In the genomic region with DNA sequence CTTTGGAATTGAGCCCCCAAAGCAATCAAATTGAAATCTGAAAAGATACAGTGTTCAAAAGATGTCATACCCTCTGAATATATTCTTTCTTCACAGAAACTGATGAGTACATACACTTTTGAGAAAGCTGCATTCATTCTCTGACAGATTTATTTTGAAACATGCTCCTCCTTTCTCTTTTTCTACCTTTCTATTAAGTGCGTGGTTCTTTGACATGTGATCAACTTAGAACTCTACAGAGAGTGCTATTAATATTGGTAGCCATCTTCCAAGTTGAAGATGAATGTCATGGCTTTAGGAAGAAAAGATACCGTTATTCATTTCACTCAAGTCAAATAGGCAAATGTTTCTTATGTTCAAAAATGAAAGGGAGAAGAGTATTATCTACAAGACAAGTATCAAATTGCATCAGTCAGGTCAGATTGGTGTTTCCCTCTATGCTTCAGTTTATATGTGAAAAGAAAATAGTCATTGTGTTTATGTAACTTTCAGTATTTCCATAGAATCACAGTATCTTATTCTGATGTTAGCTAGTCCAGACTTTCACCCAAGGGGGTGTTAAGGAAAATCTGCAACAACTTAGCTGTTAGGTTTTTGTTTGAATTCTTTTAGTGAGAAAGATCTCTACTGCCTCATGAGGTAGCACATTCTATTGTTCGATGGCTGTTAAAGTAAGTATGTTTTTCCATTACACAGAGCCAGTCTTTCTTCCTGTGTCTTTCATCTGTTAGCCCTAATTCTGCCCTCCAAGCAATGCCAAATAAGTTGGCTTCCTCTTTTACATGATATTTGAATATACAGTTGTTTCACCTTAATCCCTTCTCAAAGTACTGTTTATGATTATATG, we compare ENCODE assay signal across 19 cellular contexts. TPM values are rescaled to one million over a fixed set of nuclear protein-coding genes. Genes with fewer than 3 reads are reported as not detected.
A peak's percentile ranks its signal among the peaks of the same experiment; 100 is the strongest.
DNase-seq lines count a peak whose midpoint lies in the region; ATAC-seq and TF ChIP-seq lines count a peak whose summit lies in the region.
"Had no signal": no experiment of that assay in that cellular context is flagged by ENCODE, and none has a peak within 500 bp of the region (broad histone marks: within the 10 kb centered on the region; RNA-seq: fewer than 3 reads in every experiment).

No MANE protein-coding gene starts in this region.

- H3K36me3 Mint-ChIP-seq in activated CD8-positive, alpha-beta T cell treated with anti-CD3 and anti-CD28 coated beads for 36 hours (ENCODE audit: low read depth), result peaks cover 18% of the 10 kb centered on the region
- no peaks in the 10 kb centered on the region for H3K36me3 Mint-ChIP-seq in activated CD8-positive, alpha-beta T cell treated with anti-CD3 and anti-CD28 coated beads, Interleukin-2, amount 10 ng/mL, durations not matched to agents 7 days and 5 days (ENCODE audit: low read depth)
- H3K36me3 Mint-ChIP-seq: neural progenitor cell had no signal

- intact Hi-C loops in activated CD8-positive, alpha-beta T cell treated with anti-CD3 and anti-CD28 coated beads for 36 hours (cut with micrococcal nuclease), result no loop called here

- DNase-seq in activated CD8-positive, alpha-beta T cell treated with anti-CD3 and anti-CD28 coated beads for 36 hours, result no peak
- DNase-seq in activated CD8-positive, alpha-beta T cell treated with anti-CD3 and anti-CD28 coated beads, Interleukin-2, amount 10 ng/mL, durations not matched to agents 7 days and 5 days, result no peak
- DNase-seq in OCI-M1 (lab: John Stamatoyannopoulos, UW) (peak; percentile 6), dermis microvascular lymphatic vessel endothelial cell (ENCODE audit: low read depth in 2 of 2) (peak; percentile 47 to 58), hippocampal formation (lab: John Stamatoyannopoulos, UW) (no peak)
- no peak for DNase-seq in stimulated activated naive CD8-positive, alpha-beta T cell treated with anti-CD3 and anti-CD28 coated beads, Interleukin-15, Interleukin-2, amounts not matched to agents 100 U/mL and 50 U/mL, for 24 hours
- DNase-seq: activated CD4-positive, alpha-beta T cell treated with anti-CD3 and anti-CD28 coated beads for 48 hours; aorta; cerebellar nuclear complex; DMS153; foreskin keratinocyte; left colon; NCI-H1694; RPMI8226; stimulated activated CD8-positive, alpha-beta memory T cell treated with anti-CD3 and anti-CD28 coated beads, Interleukin-4, amount 100 ng/mL, for 48 hours had no signal

- TF ChIP-seq CTCF in activated CD8-positive, alpha-beta T cell treated with anti-CD3 and anti-CD28 coated beads for 36 hours (IDR thresholded peaks at IDR 0.05), result no peak

- no peak for TF ChIP-seq POLR2A in GM18505 (IDR thresholded peaks at IDR 0.05; ENCODE audit: borderline replicate concordance, extremely low read depth, insufficient read depth, insufficient read length)

- peak; percentile 60 for ATAC-seq in activated CD8-positive, alpha-beta T cell treated with anti-CD3 and anti-CD28 coated beads for 36 hours
- no peak for ATAC-seq in activated CD8-positive, alpha-beta T cell treated with anti-CD3 and anti-CD28 coated beads, Interleukin-2, amount 10 ng/mL, durations not matched to agents 7 days and 5 days
- peak; percentile 71 for ATAC-seq in stimulated activated naive CD8-positive, alpha-beta T cell treated with anti-CD3 and anti-CD28 coated beads, Interleukin-15, Interleukin-2, amounts not matched to agents 100 U/mL and 50 U/mL, for 24 hours
- ATAC-seq in GM18505 (IDR thresholded peaks at IDR 0.05; ENCODE audit: unreplicated experiment) (no peak), GM21786 (IDR thresholded peaks at IDR 0.05; ENCODE audit: unreplicated experiment) (no peak)
- ATAC-seq: foreskin keratinocyte, left colon had no signal

- CTCF ChIA-PET in activated CD8-positive, alpha-beta T cell treated with anti-CD3 and anti-CD28 coated beads for 36 hours (lab: Charles Lee), result interaction anchor here (1.6 kb wide), 2 partner anchors 14 to 152 kb away, joined by 3 to 4 read pairs; no protein-coding TSS in a partner anchor
- CTCF ChIA-PET in activated CD8-positive, alpha-beta T cell treated with anti-CD3 and anti-CD28 coated beads, Interleukin-2, amount 10 ng/mL, durations not matched to agents 7 days and 5 days (lab: Charles Lee), result interaction anchor here (1.1 kb wide), 1 partner anchor 8 kb away, joined by 3 read pairs; no protein-coding TSS in a partner anchor

- H3K9me3 Mint-ChIP-seq in activated CD8-positive, alpha-beta T cell treated with anti-CD3 and anti-CD28 coated beads for 36 hours, result no peaks in the 10 kb centered on the region
- no peaks in the 10 kb centered on the region for H3K9me3 Mint-ChIP-seq in activated CD8-positive, alpha-beta T cell treated with anti-CD3 and anti-CD28 coated beads, Interleukin-2, amount 10 ng/mL, durations not matched to agents 7 days and 5 days (ENCODE audit: insufficient read depth)
- H3K9me3 Mint-ChIP-seq: neural progenitor cell had no signal

- POLR2A ChIA-PET in activated CD8-positive, alpha-beta T cell treated with anti-CD3 and anti-CD28 coated beads for 36 hours (lab: Charles Lee), result no interaction called here
- POLR2A ChIA-PET in activated CD8-positive, alpha-beta T cell treated with anti-CD3 and anti-CD28 coated beads, Interleukin-2, amount 10 ng/mL, durations not matched to agents 7 days and 5 days (lab: Charles Lee), result no interaction called here

- peak overlapping the region; percentile 83 for H3K27ac Mint-ChIP-seq in activated CD8-positive, alpha-beta T cell treated with anti-CD3 and anti-CD28 coated beads for 36 hours
- no peak overlapping the region for H3K27ac Mint-ChIP-seq in activated CD8-positive, alpha-beta T cell treated with anti-CD3 and anti-CD28 coated beads, Interleukin-2, amount 10 ng/mL, durations not matched to agents 7 days and 5 days
- H3K27ac Mint-ChIP-seq: neural progenitor cell had no signal

- H3K4me3 Mint-ChIP-seq in activated CD8-positive, alpha-beta T cell treated with anti-CD3 and anti-CD28 coated beads for 36 hours, result no peak overlapping the region
- no peak overlapping the region for H3K4me3 Mint-ChIP-seq in activated CD8-positive, alpha-beta T cell treated with anti-CD3 and anti-CD28 coated beads, Interleukin-2, amount 10 ng/mL, durations not matched to agents 7 days and 5 days
- H3K4me3 Mint-ChIP-seq: neural progenitor cell had no signal

- peaks cover 23% of the 10 kb centered on the region for H3K4me1 Mint-ChIP-seq in activated CD8-positive, alpha-beta T cell treated with anti-CD3 and anti-CD28 coated beads for 36 hours (ENCODE audit: low read depth)
- no peaks in the 10 kb centered on the region for H3K4me1 Mint-ChIP-seq in activated CD8-positive, alpha-beta T cell treated with anti-CD3 and anti-CD28 coated beads, Interleukin-2, amount 10 ng/mL, durations not matched to agents 7 days and 5 days (ENCODE audit: low read depth)
- H3K4me1 Mint-ChIP-seq: neural progenitor cell had no signal

- no peaks in the 10 kb centered on the region for H3K27me3 Mint-ChIP-seq in activated CD8-positive, alpha-beta T cell treated with anti-CD3 and anti-CD28 coated beads for 36 hours
- H3K27me3 Mint-ChIP-seq in activated CD8-positive, alpha-beta T cell treated with anti-CD3 and anti-CD28 coated beads, Interleukin-2, amount 10 ng/mL, durations not matched to agents 7 days and 5 days (ENCODE audit: low read depth), result no peaks in the 10 kb centered on the region

RNA-seq across cellular contexts. Expression of a gene that starts 55.4 kb away (rescaled TPM):
- total RNA-seq in activated CD8-positive, alpha-beta T cell treated with anti-CD3 and anti-CD28 coated beads for 36 hours, result not detected
- not detected for total RNA-seq in activated CD8-positive, alpha-beta T cell treated with anti-CD3 and anti-CD28 coated beads, Interleukin-2, amount 10 ng/mL, durations not matched to agents 7 days and 5 days
- total RNA-seq in dermis microvascular lymphatic vessel endothelial cell, result not detected in 2 replicates
- total RNA-seq: foreskin keratinocyte, left colon, MCF 10A had no signal

Comparison
In these comparisons a context has a peak if more than half of its experiments do, and no peak if none do; other contexts are left out.
1. ATAC-seq: peak in activated CD8-positive, alpha-beta T cell treated with anti-CD3 and anti-CD28 coated beads for 36 hours (single experiment) and stimulated activated naive CD8-positive, alpha-beta T cell treated with anti-CD3 and anti-CD28 coated beads, Interleukin-15, Interleukin-2, amounts not matched to agents 100 U/mL and 50 U/mL, for 24 hours (single experiment); none in activated CD8-positive, alpha-beta T cell treated with anti-CD3 and anti-CD28 coated beads, Interleukin-2, amount 10 ng/mL, durations not matched to agents 7 days and 5 days (single experiment), GM18505 (single experiment) and GM21786 (single experiment).
2. DNase-seq: peak in OCI-M1 (single experiment) and dermis microvascular lymphatic vessel endothelial cell (2 of 2); none in activated CD8-positive, alpha-beta T cell treated with anti-CD3 and anti-CD28 coated beads for 36 hours (single experiment), activated CD8-positive, alpha-beta T cell treated with anti-CD3 and anti-CD28 coated beads, Interleukin-2, amount 10 ng/mL, durations not matched to agents 7 days and 5 days (single experiment), stimulated activated naive CD8-positive, alpha-beta T cell treated with anti-CD3 and anti-CD28 coated beads, Interleukin-15, Interleukin-2, amounts not matched to agents 100 U/mL and 50 U/mL, for 24 hours (single experiment) and hippocampal formation (0 of 2).